1 cellular context compared by ENCODE assay signal in genomic region chr6:108560463-108561308, GRCh38.
TF ChIP-seq lines count a peak whose summit lies in the region.

Gene FOXO3, plus strand, starts transcription at chr6:108560917. Its CDS starts 292 bp downstream, at chr6:108561209.

TF ChIP-seq in HepG2, 621 proteins besides CTCF, POLR2A, EP300 and RAD21 (continued from another document and continues in another):
- TF ChIP-seq NFE2L2 (IDR thresholded peaks at IDR 0.05; ENCODE audit: low read length) (no peak), FOSL2 (CRISPR knock-in tag; IDR thresholded peaks at IDR 0.05) (no peak), TBP (CRISPR knock-in tag; IDR thresholded peaks at IDR 0.05) (no peak), ARNT2 (CRISPR knock-in tag; IDR thresholded peaks at IDR 0.05; ENCODE audit: low read depth) (peak; percentile 72; the same call in 1 of the 2 replicates), AHR (CRISPR knock-in tag; IDR thresholded peaks at IDR 0.05) (0 out of 2 replicates have a peak, but pooled peaks have one; percentile 20), ZNF644 (CRISPR knock-in tag; IDR thresholded peaks at IDR 0.05; ENCODE audit: low read depth) (no peak), KIAA2018 (CRISPR knock-in tag; IDR thresholded peaks at IDR 0.05; ENCODE audit: borderline replicate concordance) (no peak), MIER3 (CRISPR knock-in tag; IDR thresholded peaks at IDR 0.05; ENCODE audit: borderline replicate concordance) (no peak), TRAFD1 (CRISPR knock-in tag; IDR thresholded peaks at IDR 0.05; ENCODE audit: borderline replicate concordance) (no peak), ARID3A (IDR thresholded peaks at IDR 0.05; ENCODE audit: low read depth, low read length) (no peak), JDP2 (CRISPR knock-in tag; IDR thresholded peaks at IDR 0.05; ENCODE audit: borderline replicate concordance) (no peak), JUND (CRISPR knock-in tag; IDR thresholded peaks at IDR 0.05) (no peak), ZNF768 (CRISPR knock-in tag; IDR thresholded peaks at IDR 0.05) (peak; percentile 61; the same call in 1 of the 2 replicates), ZNF839 (CRISPR knock-in tag; IDR thresholded peaks at IDR 0.05; ENCODE audit: borderline replicate concordance) (no peak), ZFY (CRISPR knock-in tag; IDR thresholded peaks at IDR 0.05) (peak; percentile 63), REXO4 (CRISPR knock-in tag; IDR thresholded peaks at IDR 0.05; ENCODE audit: borderline replicate concordance) (no peak), SMAD9 (CRISPR knock-in tag; IDR thresholded peaks at IDR 0.05) (no peak), ZGPAT (CRISPR knock-in tag; IDR thresholded peaks at IDR 0.05) (peak; percentile 41; the same call in 1 of the 2 replicates), FOXK1 (CRISPR knock-in tag; IDR thresholded peaks at IDR 0.05; ENCODE audit: borderline replicate concordance, low read depth) (no peak), GRHL1 (CRISPR knock-in tag; conservative IDR thresholded peaks at IDR 0.05) (no peak), AHDC1 (CRISPR knock-in tag; IDR thresholded peaks at IDR 0.05; ENCODE audit: borderline replicate concordance) (no peak; the same call in 1 of the 2 replicates), ZBTB7A (CRISPR knock-in tag; IDR thresholded peaks at IDR 0.05) (peak; percentile 46; the same call in 1 of the 2 replicates), MATR3 (CRISPR knock-in tag; IDR thresholded peaks at IDR 0.05) (no peak), NPAS2 (CRISPR knock-in tag; IDR thresholded peaks at IDR 0.05; ENCODE audit: borderline replicate concordance) (no peak), BCLAF1 (IDR thresholded peaks at IDR 0.05) (no peak), GLMP (CRISPR knock-in tag; IDR thresholded peaks at IDR 0.05; ENCODE audit: borderline replicate concordance) (no peak), ZBTB7B (CRISPR knock-in tag; IDR thresholded peaks at IDR 0.05) (no peak), U2AF2 (IDR thresholded peaks at IDR 0.05; ENCODE audit: low read depth, low read length) (no peak), ZNF326 (CRISPR knock-in tag; IDR thresholded peaks at IDR 0.05; ENCODE audit: borderline replicate concordance) (no peak), ZNF552 (CRISPR knock-in tag; IDR thresholded peaks at IDR 0.05; ENCODE audit: borderline replicate concordance) (no peak)
